8 cellular contexts compared by ENCODE assay signal in the genomic region with DNA sequence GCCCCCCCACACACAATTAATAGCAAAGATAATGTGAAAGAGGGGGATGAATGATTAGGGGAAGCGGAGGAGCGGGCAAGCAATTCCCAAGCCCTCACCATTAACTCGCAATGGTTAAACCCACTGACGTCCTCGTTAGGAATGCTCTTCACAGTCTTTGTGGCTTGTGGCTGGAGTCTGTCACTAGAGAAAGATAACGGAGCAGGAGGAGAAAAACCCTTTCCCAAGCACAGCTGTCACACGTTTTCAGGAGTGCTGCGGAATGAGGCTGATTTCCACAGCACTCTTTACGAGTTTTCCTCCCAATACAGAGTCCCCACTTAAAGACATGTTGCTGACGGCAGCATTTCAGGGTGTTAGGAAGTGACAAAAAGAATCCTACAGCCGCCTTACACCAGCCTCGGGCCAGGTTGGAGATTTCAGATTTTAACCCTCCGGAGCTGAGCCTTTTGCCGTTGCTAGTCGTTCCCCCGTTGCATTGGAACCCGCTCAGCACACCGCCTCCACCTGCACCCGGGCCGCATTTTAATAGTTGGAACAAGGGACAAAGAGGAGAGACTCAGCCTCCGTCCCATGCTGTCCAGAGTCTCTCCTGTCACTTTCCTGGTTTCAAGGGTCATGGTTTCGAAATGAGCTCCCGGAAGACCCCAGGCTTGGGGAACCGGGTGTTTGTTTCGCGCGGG.
DNase-seq lines count a peak whose midpoint lies in the region; ATAC-seq, FAIRE-seq and TF ChIP-seq lines count a peak whose summit lies in the region.

No MANE protein-coding gene starts in this region.

- BruUV-seq in Calu3 (replicated peaks; lab: Mats Ljungman, UMichigan): no TSS peak

- DNase-seq in Calu3 (peak; percentile 2), NB4 (ENCODE audit: low read depth) (peak; percentile 2), coronary artery (ENCODE audit: low spot score) (no peak), vagina (ENCODE audit: extremely low spot score in 2 of 2) (no peak), AML-193 (lab: John Stamatoyannopoulos, UW) (no peak), omental fat pad (ENCODE audit: low spot score) (no peak), GM12892 (ENCODE audit: insufficient read length) (no peak)

- H3K9me3 Mint-ChIP-seq in Calu3 (ENCODE audit: low read depth, unreplicated experiment): no peaks in the 10 kb centered on the region

- ATAC-seq in omental fat pad (ENCODE audit: low FRiP score): no peak

- H3K27me3 Mint-ChIP-seq in Calu3 (ENCODE audit: unreplicated experiment): no peaks in the 10 kb centered on the region

- WGBS in mesodermal cell (ENCODE audit: insufficient coverage in 2 of 2), 2 experiments: 0 to 4% methylated on average over 5 of the region's 27 CpGs

- H3K4me3 ChIP-seq in NB4 (ENCODE audit: low read depth, low read length): no peak overlapping the region
- peak overlapping the region; percentile 80 for H3K4me3 ChIP-seq in coronary artery
- peak overlapping the region; percentile 58 for H3K4me3 ChIP-seq in mesodermal cell (ENCODE audit: extremely low read depth, insufficient read depth, low read length, poor library complexity, severe bottlenecking)
- H3K4me3 ChIP-seq in vagina: peak overlapping the region; percentile 37 to 48

- intact Hi-C loops in Calu3 (cut with micrococcal nuclease; ENCODE audit: unreplicated experiment): loop anchor here (10.0 kb wide), 2 partner anchors 87 to 183 kb away; partner anchors contain the start of gene GEMIN8
- intact Hi-C loops in vagina (cut with DNase I): no loop called here

- H3K4me3 Mint-ChIP-seq in Calu3 (ENCODE audit: low read depth, unreplicated experiment): peak overlapping the region; percentile 80

- FAIRE-seq in GM12892 (lab: Jason Lieb, UNC): no peak

- TF ChIP-seq CTCF in Calu3 (IDR thresholded peaks at IDR 0.05; ENCODE audit: unreplicated experiment): no peak
- no peak for TF ChIP-seq CTCF in NB4 (IDR thresholded peaks at IDR 0.05; ENCODE audit: low read depth, low read length)
- TF ChIP-seq CTCF in coronary artery (IDR thresholded peaks at IDR 0.05): no peak
- no peak for TF ChIP-seq CTCF in vagina (IDR thresholded peaks at IDR 0.05)
- no peak for TF ChIP-seq CTCF in omental fat pad (IDR thresholded peaks at IDR 0.05)

- CTCF ChIA-PET in Calu3 (lab: Charles Lee): interaction anchor here (0.6 to 0.7 kb wide), 2 partner anchors 9 to 55 kb away, joined by 3 to 4 read pairs; no protein-coding TSS in a partner anchor

- H3K9me3 ChIP-seq in mesodermal cell (ENCODE audit: control insufficient read depth, low read length): no peaks in the 10 kb centered on the region
- no peaks in the 10 kb centered on the region for H3K9me3 ChIP-seq in vagina

- H3K36me3 ChIP-seq in mesodermal cell (ENCODE audit: control insufficient read depth, insufficient read depth, low read length) (no peaks in the 10 kb centered on the region), vagina (no peaks in the 10 kb centered on the region)

- H3K27ac ChIP-seq in coronary artery (peak overlapping the region in 1 of 2 donors; percentile 9), mesodermal cell (ENCODE audit: low read depth, low read length, severe bottlenecking) (peak overlapping the region; percentile 77), vagina (no peak overlapping the region)

- H3K27me3 ChIP-seq in vagina: no peaks in the 10 kb centered on the region

- peaks cover 8% of the 10 kb centered on the region for H3K36me3 Mint-ChIP-seq in Calu3 (ENCODE audit: insufficient read depth, unreplicated experiment)

- no peaks in the 10 kb centered on the region for H3K4me1 Mint-ChIP-seq in Calu3 (ENCODE audit: low read depth, unreplicated experiment)

- H3K4me1 ChIP-seq in mesodermal cell (ENCODE audit: control insufficient read depth, insufficient read depth, low read length, poor library complexity, severe bottlenecking) (peaks cover 4% of the 10 kb centered on the region), vagina (peaks cover 4% of the 10 kb centered on the region)

- H3K27ac Mint-ChIP-seq in Calu3 (ENCODE audit: unreplicated experiment): no peak overlapping the region

- TF ChIP-seq POLR2A in NB4 (IDR thresholded peaks at IDR 0.05; ENCODE audit: extremely low read depth, insufficient read length): no peak
- TF ChIP-seq POLR2A in vagina (IDR thresholded peaks at IDR 0.05): no peak
- no peak for TF ChIP-seq POLR2A in GM12892 (IDR thresholded peaks at IDR 0.05; ENCODE audit: low read depth, low read length)

Comparison
In these comparisons a context has a peak if more than half of its experiments do, and no peak if none do; other contexts are left out.
1. DNase-seq: peak in Calu3 (single experiment) and NB4 (single experiment); none in coronary artery (single experiment), vagina (0 of 2), AML-193 (0 of 2), omental fat pad (single experiment) and GM12892 (single experiment).